ENCODE assay signal across 11 cellular contexts in genomic region chr16:28063047-28063521, GRCh38. TPM values are rescaled to one million over a fixed set of nuclear protein-coding genes. Genes with fewer than 3 reads are reported as not detected.
DNase-seq lines count a peak whose midpoint lies in the region; ATAC-seq, FAIRE-seq and TF ChIP-seq lines count a peak whose summit lies in the region.
"Had no signal": no experiment of that assay in that cellular context is flagged by ENCODE, and none has a peak within 500 bp of the region (broad histone marks: within the 10 kb centered on the region; RNA-seq: fewer than 3 reads in every experiment).

No MANE protein-coding gene starts in this region.

- TF ChIP-seq EP300 in esophagus muscularis mucosa (IDR thresholded peaks at IDR 0.05): no peak

- ATAC-seq in HG02623 (IDR thresholded peaks at IDR 0.05; ENCODE audit: unreplicated experiment): no peak

- peaks cover 73% of the 10 kb centered on the region for H3K27me3 ChIP-seq in HUES64 (ENCODE audit: insufficient read depth, low read length)
- H3K27me3 ChIP-seq in esophagus muscularis mucosa: peaks cover 0 to 66% (median 21%) of the 10 kb centered on the region in 4 donors
- H3K27me3 ChIP-seq in osteoblast (ENCODE audit: insufficient read depth, low read length): peaks cover 70% of the 10 kb centered on the region
- H3K27me3 ChIP-seq: thyroid gland had no signal

- FAIRE-seq in frontal cortex (lab: Jason Lieb, UNC): no peak
- FAIRE-seq: islet of Langerhans had no signal

- H3K27ac Mint-ChIP-seq in activated CD4-positive, alpha-beta T cell treated with anti-CD3 and anti-CD28 coated beads, Interleukin-2, amount 10 ng/mL, durations not matched to agents 24 days and 14 days: no peak overlapping the region

- WGBS in HUES64: under 1% methylated on average over 71 of the region's 71 CpGs
- 0% methylated on average over 2 of the region's 71 CpGs for WGBS in esophagus muscularis mucosa

- no peak overlapping the region for H3K4me2 ChIP-seq in osteoblast (ENCODE audit: insufficient read depth, low read length)

- H3K9me3 Mint-ChIP-seq in activated CD4-positive, alpha-beta T cell treated with anti-CD3 and anti-CD28 coated beads, Interleukin-2, amount 10 ng/mL, durations not matched to agents 24 days and 14 days: no peaks in the 10 kb centered on the region

- H3K4me1 ChIP-seq in HUES64 (ENCODE audit: insufficient read depth, low read length) (no peaks in the 10 kb centered on the region), esophagus muscularis mucosa (peaks cover 0 to 26% (median 20%) of the 10 kb centered on the region in 4 donors), osteoblast (ENCODE audit: insufficient read depth, low read length) (no peaks in the 10 kb centered on the region)

- no peaks in the 10 kb centered on the region for H4K20me1 ChIP-seq in osteoblast (ENCODE audit: insufficient read depth, low read length)

- no peaks in the 10 kb centered on the region for H3K79me2 ChIP-seq in osteoblast (ENCODE audit: insufficient read depth, low read length)

- DNase-seq in COLO668 (lab: John Stamatoyannopoulos, UW; ENCODE audit: unreplicated experiment) (peak; percentile 35), esophagus muscularis mucosa (ENCODE audit: extremely low spot score) (no peak), osteoblast (ENCODE audit: insufficient read length, low spot score, missing footprints) (peak; percentile 89), pons (ENCODE audit: low spot score) (no peak), frontal cortex (ENCODE audit: low spot score in 2 of 2) (no peak)
- DNase-seq in activated CD4-positive, alpha-beta T cell treated with anti-CD3 and anti-CD28 coated beads, Interleukin-2, amount 10 ng/mL, durations not matched to agents 24 days and 14 days: no peak
- DNase-seq: NK-92 treated with Interleukin-12 subunit alpha and Interleukin-12 subunit beta, amount 100 ng/mL, for 24 hours had no signal

- TF ChIP-seq POLR2A in esophagus muscularis mucosa (IDR thresholded peaks at IDR 0.05; ENCODE audit: low read depth): no peak

- H2AFZ ChIP-seq in osteoblast (ENCODE audit: low read length): no peak overlapping the region

- no peak for TF ChIP-seq CTCF in esophagus muscularis mucosa (IDR thresholded peaks at IDR 0.05)
- no peak for TF ChIP-seq CTCF in osteoblast (IDR thresholded peaks at IDR 0.05; ENCODE audit: extremely low read depth, low read depth, low read length)

- peak overlapping the region; percentile 12; the same call in 1 of the 2 replicates for H3K9ac ChIP-seq in HUES64 (ENCODE audit: low read depth, low read length)

- H3K4me3 ChIP-seq in HUES64 (ENCODE audit: low read length) (peak overlapping the region; percentile 51), esophagus muscularis mucosa (peak overlapping the region; percentile 43 to 57 (median 44)), osteoblast (ENCODE audit: insufficient read depth, low read length) (no peak overlapping the region)
- H3K4me3 ChIP-seq: thyroid gland had no signal

- H3K27ac ChIP-seq in HUES64 (ENCODE audit: low read depth, low read length): no peak overlapping the region
- H3K27ac ChIP-seq in esophagus muscularis mucosa (replicated peaks in 1 of 4): no peak overlapping the region
- no peak overlapping the region for H3K27ac ChIP-seq in osteoblast (ENCODE audit: low read depth, low read length)
- H3K27ac ChIP-seq: thyroid gland had no signal

- H3K9me3 ChIP-seq in HUES64 (ENCODE audit: insufficient read depth, low read depth, low read length) (no peaks in the 10 kb centered on the region), esophagus muscularis mucosa (no peaks in the 10 kb centered on the region), osteoblast (ENCODE audit: low read depth, low read length) (no peaks in the 10 kb centered on the region)
- H3K9me3 ChIP-seq: thyroid gland had no signal

- H3K4me3 Mint-ChIP-seq in activated CD4-positive, alpha-beta T cell treated with anti-CD3 and anti-CD28 coated beads, Interleukin-2, amount 10 ng/mL, durations not matched to agents 24 days and 14 days: no peak overlapping the region

- peaks cover 10% of the 10 kb centered on the region for H3K4me1 Mint-ChIP-seq in activated CD4-positive, alpha-beta T cell treated with anti-CD3 and anti-CD28 coated beads, Interleukin-2, amount 10 ng/mL, durations not matched to agents 24 days and 14 days

- H3K36me3 ChIP-seq in HUES64 (ENCODE audit: insufficient read depth, low read length) (no peaks in the 10 kb centered on the region), esophagus muscularis mucosa (no peaks in the 10 kb centered on the region), osteoblast (ENCODE audit: insufficient read depth, low read length) (no peaks in the 10 kb centered on the region)
- H3K36me3 ChIP-seq: thyroid gland had no signal

- H3K27me3 Mint-ChIP-seq in activated CD4-positive, alpha-beta T cell treated with anti-CD3 and anti-CD28 coated beads, Interleukin-2, amount 10 ng/mL, durations not matched to agents 24 days and 14 days: peaks cover 50% of the 10 kb centered on the region

- no peaks in the 10 kb centered on the region for H3K36me3 Mint-ChIP-seq in activated CD4-positive, alpha-beta T cell treated with anti-CD3 and anti-CD28 coated beads, Interleukin-2, amount 10 ng/mL, durations not matched to agents 24 days and 14 days (ENCODE audit: low read depth)

- intact Hi-C loops in esophagus muscularis mucosa (cut with DNase I): no loop called here
- intact Hi-C loops in activated CD4-positive, alpha-beta T cell treated with anti-CD3 and anti-CD28 coated beads, Interleukin-2, amount 10 ng/mL, durations not matched to agents 24 days and 14 days (cut with micrococcal nuclease): no loop called here

RNA-seq across cellular contexts. Expression of gene GSG1L, which starts 0.4 kb away (rescaled TPM):
- polyA plus RNA-seq in HUES64 (2013, experiment 1 of 2): 0.35 TPM
- polyA plus RNA-seq in HUES64 (2013, experiment 2 of 2): 0.32 TPM
- total RNA-seq in esophagus muscularis mucosa (under 1 TPM in 2 of 4 donors, not detected in 2; 0.19 to 0.83 TPM), osteoblast (not detected in 2 replicates), frontal cortex (5.3 TPM)
- not detected in 2 replicates for total RNA-seq in activated CD4-positive, alpha-beta T cell treated with anti-CD3 and anti-CD28 coated beads, Interleukin-2, amount 10 ng/mL, durations not matched to agents 24 days and 14 days
- total RNA-seq: thyroid gland had no signal

Comparison
In these comparisons a context has a peak if more than half of its experiments do, and no peak if none do; other contexts are left out.
1. DNase-seq: peak in COLO668 (single experiment) and osteoblast (single experiment); none in esophagus muscularis mucosa (single experiment), pons (single experiment), activated CD4-positive, alpha-beta T cell treated with anti-CD3 and anti-CD28 coated beads, Interleukin-2, amount 10 ng/mL, durations not matched to agents 24 days and 14 days (single experiment) and frontal cortex (0 of 2).